Comparison of ENCODE assay signal across 11 cellular contexts in genomic region chr3:193744822-193745684, GRCh38.
A peak's percentile ranks its signal among the peaks of the same experiment; 100 is the strongest.
DNase-seq lines count a peak whose midpoint lies in the region; ATAC-seq, FAIRE-seq and TF ChIP-seq lines count a peak whose summit lies in the region.
"Had no signal": no experiment of that assay in that cellular context is flagged by ENCODE, and none has a peak within 500 bp of the region (broad histone marks: within the 10 kb centered on the region; RNA-seq: fewer than 3 reads in every experiment).

No MANE protein-coding gene starts in this region.

- no peak overlapping the region for H3K23ac ChIP-seq in mesenchymal stem cell (ENCODE audit: low read length in 2 of 2)

- no peaks in the 10 kb centered on the region for H4K20me1 ChIP-seq in K562 (replicated peaks; ENCODE audit: control insufficient read depth, insufficient read depth, low read length)

- H2BK12ac ChIP-seq in mesenchymal stem cell (ENCODE audit: low read length in 2 of 2): peak overlapping the region; percentile 18 to 34

- no peak for TF ChIP-seq POLR2A in K562 (conservative IDR thresholded peaks at IDR 0.05)

- peak; percentile 24 to 26; a peak in 2 of 4 replicates for TF ChIP-seq RAD21 in K562 (CRISPR knock-in tag; conservative IDR thresholded peaks at IDR 0.05 in 1 of 2, IDR thresholded peaks at IDR 0.05 in 1 of 2)

- TF ChIP-seq EP300 in K562 (IDR thresholded peaks at IDR 0.05; ENCODE audit: low read length): no peak

- in situ Hi-C loops in K562 (cut with MboI): no loop called here

- H3K27ac ChIP-seq in K562 (ENCODE audit: extremely low read depth, low read depth, low read length) (peak overlapping the region; percentile 72), mesenchymal stem cell (ENCODE audit: low read length, poor library complexity, severe bottlenecking) (no peak overlapping the region)

- peak; percentile 81 for ATAC-seq in K562
- ATAC-seq in activated T-cell treated with anti-CD3 and anti-CD28 coated beads, Interleukin-2, amount 50 U/mL, for 4 hours: no peak
- ATAC-seq in GM21447 (IDR thresholded peaks at IDR 0.05; ENCODE audit: unreplicated experiment): no peak

- intact Hi-C loops in K562 (cut with micrococcal nuclease): loop anchor here (10.0 kb wide), 1 partner anchor 80 kb away; no protein-coding TSS in a partner anchor

- H3K9me3 ChIP-seq in K562 (replicated peaks; ENCODE audit: control insufficient read depth, insufficient read depth, low read depth, low read length) (no peaks in the 10 kb centered on the region), mesenchymal stem cell (ENCODE audit: control insufficient read depth, low read length) (no peaks in the 10 kb centered on the region)

- no peak overlapping the region for H2BK120ac ChIP-seq in mesenchymal stem cell (ENCODE audit: low read depth, low read length)

- no peaks in the 10 kb centered on the region for H3K79me2 ChIP-seq in K562 (ENCODE audit: control insufficient read depth, insufficient read depth, low read length)

- peak in 1 of 3 experiments; percentile 32; a peak in 2 of 6 replicates for TF ChIP-seq CTCF in K562 (IDR thresholded peaks at IDR 0.05 in 2 of 3, conservative IDR thresholded peaks at IDR 0.05 in 1 of 3; ENCODE audit: insufficient read depth in 2 of 3, low read depth in 1 of 3, low read length in 3 of 3)

- peak overlapping the region; percentile 4 for H4K8ac ChIP-seq in mesenchymal stem cell (ENCODE audit: low read length)

- H3K4me3 Mint-ChIP-seq in activated T-cell treated with anti-CD3 and anti-CD28 coated beads, Interleukin-2, amount 50 U/mL, for 4 hours: no peak overlapping the region
- H3K4me3 Mint-ChIP-seq: activated naive CD4-positive, alpha-beta T cell treated with anti-CD3 and anti-CD28 coated beads, Interleukin-2, amount 50 U/mL, for 24 hours had no signal

- H2AK5ac ChIP-seq in mesenchymal stem cell (ENCODE audit: low read length, severe bottlenecking): no peak overlapping the region

- WGBS in K562 (ENCODE audit: insufficient coverage, low coverage, missing lambda C conversion rate): 19% methylated on average over 9 of the region's 9 CpGs
- WGBS in mesenchymal stem cell: 35% methylated on average over 8 of the region's 9 CpGs

- H3K4me3 ChIP-seq in K562 (no peak overlapping the region), mesenchymal stem cell (ENCODE audit: insufficient read depth in 1 of 2, low read depth in 1 of 2, low read length in 2 of 2) (no peak overlapping the region)

- H3K4me2 ChIP-seq in K562 (ENCODE audit: insufficient read depth, low read length) (peak overlapping the region; percentile 62), mesenchymal stem cell (ENCODE audit: low read length, poor library complexity, severe bottlenecking) (no peak overlapping the region)

- H2AFZ ChIP-seq in K562 (ENCODE audit: low read depth, low read length) (peak overlapping the region; percentile 99), mesenchymal stem cell (ENCODE audit: low read depth, low read length) (peak overlapping the region; percentile 15)

- H4K91ac ChIP-seq in mesenchymal stem cell (ENCODE audit: low read length): no peak overlapping the region

- H3K27me3 Mint-ChIP-seq in activated T-cell treated with anti-CD3 and anti-CD28 coated beads, Interleukin-2, amount 50 U/mL, for 4 hours (ENCODE audit: low read depth): peaks cover 6% of the 10 kb centered on the region
- H3K27me3 Mint-ChIP-seq: activated naive CD4-positive, alpha-beta T cell treated with anti-CD3 and anti-CD28 coated beads, Interleukin-2, amount 50 U/mL, for 24 hours had no signal

- H3K36me3 ChIP-seq in K562 (ENCODE audit: control insufficient read depth, insufficient read depth, low read length) (no peaks in the 10 kb centered on the region), mesenchymal stem cell (ENCODE audit: control insufficient read depth in 1 of 2, insufficient read depth in 2 of 2, low read depth in 1 of 2, low read length in 2 of 2) (no peaks in the 10 kb centered on the region)

- no peak overlapping the region for H3K4ac ChIP-seq in mesenchymal stem cell (ENCODE audit: low read depth in 1 of 2, low read length in 2 of 2)

- no peaks in the 10 kb centered on the region for H3K9me1 ChIP-seq in K562 (ENCODE audit: control insufficient read depth, insufficient read depth, low read length)

- H3K79me1 ChIP-seq in mesenchymal stem cell (replicated peaks; ENCODE audit: low read length, poor library complexity, severe bottlenecking): no peaks in the 10 kb centered on the region

- H3K14ac ChIP-seq in mesenchymal stem cell (ENCODE audit: low read length in 2 of 2): no peak overlapping the region

- peaks cover 6% of the 10 kb centered on the region for H3K4me1 Mint-ChIP-seq in activated T-cell treated with anti-CD3 and anti-CD28 coated beads, Interleukin-2, amount 50 U/mL, for 4 hours (ENCODE audit: low read depth)

- H3K27me3 ChIP-seq in K562 (ENCODE audit: control insufficient read depth in 2 of 2, insufficient read depth in 2 of 2, low read length in 2 of 2) (no peaks in the 10 kb centered on the region), mesenchymal stem cell (ENCODE audit: control insufficient read depth in 1 of 2, insufficient read depth in 1 of 2, low read length in 2 of 2) (no peaks in the 10 kb centered on the region)

- peak overlapping the region in 1 of 2 experiments; percentile 66 for H3K18ac ChIP-seq in mesenchymal stem cell (ENCODE audit: low read depth in 1 of 2, low read length in 2 of 2)

- BruUV-seq in K562 (replicated peaks; lab: Mats Ljungman, UMichigan): no TSS peak

- H3K4me1 ChIP-seq in K562 (replicated peaks in 1 of 2; ENCODE audit: control insufficient read depth in 2 of 2, insufficient read depth in 2 of 2, low read length in 2 of 2) (peaks cover 6 to 18% of the 10 kb centered on the region in 2 experiments; a peak in 4 of 5 replicates), mesenchymal stem cell (ENCODE audit: control insufficient read depth, insufficient read depth, low read depth, low read length) (peaks cover 8% of the 10 kb centered on the region)

- POLR2A ChIA-PET in K562 (lab: Yijun Ruan, JAX): interaction anchor here (0.6 to 1.5 kb wide), 9 partner anchors 9 to 843 kb away, joined by 3 to 5 read pairs (median 3); no protein-coding TSS in a partner anchor

- H3K36me3 Mint-ChIP-seq in activated T-cell treated with anti-CD3 and anti-CD28 coated beads, Interleukin-2, amount 50 U/mL, for 4 hours (ENCODE audit: insufficient read depth): no peaks in the 10 kb centered on the region
- H3K36me3 Mint-ChIP-seq: activated naive CD4-positive, alpha-beta T cell treated with anti-CD3 and anti-CD28 coated beads, Interleukin-2, amount 50 U/mL, for 24 hours had no signal

- H2BK5ac ChIP-seq in mesenchymal stem cell (ENCODE audit: low read depth, low read length, poor library complexity, severe bottlenecking): no peak overlapping the region

- H3K9me3 Mint-ChIP-seq in activated T-cell treated with anti-CD3 and anti-CD28 coated beads, Interleukin-2, amount 50 U/mL, for 4 hours: no peaks in the 10 kb centered on the region
- H3K9me3 Mint-ChIP-seq: activated naive CD4-positive, alpha-beta T cell treated with anti-CD3 and anti-CD28 coated beads, Interleukin-2, amount 50 U/mL, for 24 hours had no signal

- H2BK15ac ChIP-seq in mesenchymal stem cell (ENCODE audit: low read depth, poor library complexity, severe bottlenecking): no peak overlapping the region

- peak; percentile 87 for FAIRE-seq in K562 (lab: Jason Lieb, UNC)

- H3K9ac ChIP-seq in K562 (ENCODE audit: insufficient read depth in 1 of 2, low read depth in 2 of 2, low read length in 2 of 2): peak overlapping the region; percentile 37 to 66; a peak in 3 of 4 replicates
- H3K9ac ChIP-seq in mesenchymal stem cell (ENCODE audit: low read length): no peak overlapping the region

- CTCF ChIA-PET in K562 (lab: Yijun Ruan, JAX; ENCODE audit: low intra/inter-chr PET ratio): no interaction called here

- DNase-seq in COLO668 (lab: John Stamatoyannopoulos, UW; ENCODE audit: unreplicated experiment): peak; percentile 14
- peak; percentile 89 for DNase-seq in NCI-H1436 (lab: John Stamatoyannopoulos, UW)
- peak in 3 of 4 experiments; percentile 29 to 77 (median 61) for DNase-seq in K562 (ENCODE audit: extremely low read depth in 1 of 4, low spot score in 3 of 4)
- peak; percentile 83 for DNase-seq in mesenchymal stem cell
- no peak for DNase-seq in activated T-cell treated with anti-CD3 and anti-CD28 coated beads, Interleukin-2, amount 50 U/mL, for 4 hours
- no peak for DNase-seq in NCI-H187 (lab: John Stamatoyannopoulos, UW)
- no peak for DNase-seq in HPDE6-E6E7 (ENCODE audit: extremely low spot score)
- DNase-seq: activated CD4-positive, alpha-beta T cell treated with anti-CD3 and anti-CD28 coated beads for 4 hours; effector memory CD4-positive, alpha-beta T cell had no signal

TF ChIP-seq in K562, 482 proteins besides CTCF, POLR2A, EP300 and RAD21 (continues in another document):
- no peak for TF ChIP-seq NR2C2 (CRISPR knock-in tag; IDR thresholded peaks at IDR 0.05)
- peak; percentile 69 for TF ChIP-seq NR2C2 (tag; IDR thresholded peaks at IDR 0.05)

Comparison
In these comparisons a context has a peak if more than half of its experiments do, and no peak if none do; other contexts are left out.
1. DNase-seq: peak in COLO668 (single experiment), NCI-H1436 (single experiment), K562 (3 of 4) and mesenchymal stem cell (single experiment); none in activated T-cell treated with anti-CD3 and anti-CD28 coated beads, Interleukin-2, amount 50 U/mL, for 4 hours (single experiment), NCI-H187 (0 of 2) and HPDE6-E6E7 (single experiment).